ENCODE assay signal across 28 cellular contexts in genomic region chr11:105389952-105390351, GRCh38.
"Had no signal": no experiment of that assay in that cellular context is flagged by ENCODE, and none has a peak within 500 bp of the region (broad histone marks: within the 10 kb centered on the region; RNA-seq: fewer than 3 reads in every experiment).

No MANE protein-coding gene starts in this region.

- H3K9ac ChIP-seq: SK-N-SH had no signal

- H3K27me3 ChIP-seq: breast epithelium, SJCRH30 had no signal

- H3K4me3 Mint-ChIP-seq: activated CD8-positive, alpha-beta T cell treated with anti-CD3 and anti-CD28 coated beads, Interleukin-2, amount 10 ng/mL, durations not matched to agents 7 days and 5 days; activated naive CD8-positive, alpha-beta T cell treated with anti-CD3 and anti-CD28 coated beads, Interleukin-2, amount 10 ng/mL, durations not matched to agents 7 days and 5 days had no signal

- H3K9me3 ChIP-seq: breast epithelium, SJCRH30 had no signal

- H3K4me3 ChIP-seq: breast epithelium, K562, SJCRH30 had no signal

- H3K27me3 Mint-ChIP-seq: activated naive CD8-positive, alpha-beta T cell treated with anti-CD3 and anti-CD28 coated beads, Interleukin-2, amount 10 ng/mL, durations not matched to agents 7 days and 5 days had no signal

- H3K36me3 Mint-ChIP-seq: activated naive CD8-positive, alpha-beta T cell treated with anti-CD3 and anti-CD28 coated beads, Interleukin-2, amount 10 ng/mL, durations not matched to agents 7 days and 5 days had no signal

- H3K27ac ChIP-seq: breast epithelium, SJCRH30, WERI-Rb-1 had no signal

- H3K9me2 ChIP-seq: SK-N-SH had no signal

- ATAC-seq: activated CD4-positive, CD25-positive, alpha-beta regulatory T cell treated with anti-CD3 and anti-CD28 coated beads, Interleukin-2, amount 50 U/mL, for 24 hours; activated CD8-positive, alpha-beta T cell treated with anti-CD3 and anti-CD28 coated beads, Interleukin-2, amount 10 ng/mL, durations not matched to agents 7 days and 5 days; K562; Panc1; Right ventricle myocardium inferior had no signal

- H3K27ac Mint-ChIP-seq: activated CD8-positive, alpha-beta T cell treated with anti-CD3 and anti-CD28 coated beads, Interleukin-2, amount 10 ng/mL, durations not matched to agents 7 days and 5 days; activated naive CD8-positive, alpha-beta T cell treated with anti-CD3 and anti-CD28 coated beads, Interleukin-2, amount 10 ng/mL, durations not matched to agents 7 days and 5 days had no signal

- H3K4me1 Mint-ChIP-seq: activated naive CD8-positive, alpha-beta T cell treated with anti-CD3 and anti-CD28 coated beads, Interleukin-2, amount 10 ng/mL, durations not matched to agents 7 days and 5 days had no signal

- H3K36me3 ChIP-seq: breast epithelium, SJCRH30, WERI-Rb-1 had no signal

- H3K9me3 Mint-ChIP-seq: activated naive CD8-positive, alpha-beta T cell treated with anti-CD3 and anti-CD28 coated beads, Interleukin-2, amount 10 ng/mL, durations not matched to agents 7 days and 5 days had no signal

- H3K4me2 ChIP-seq: SK-N-SH had no signal

- FAIRE-seq: K562 had no signal

- DNase-seq: activated CD4-positive, alpha-beta T cell treated with anti-CD3 and anti-CD28 coated beads for 48 hours; activated CD4-positive, alpha-beta T cell treated with anti-CD3 and anti-CD28 coated beads, Interleukin-2, amount 50 U/mL, for 4 hours; activated CD8-positive, alpha-beta memory T cell treated with anti-CD3 and anti-CD28 coated beads, Interleukin-2, amount 50 U/mL, for 48 hours; activated CD8-positive, alpha-beta T cell treated with anti-CD3 and anti-CD28 coated beads, Interleukin-2, amount 10 ng/mL, durations not matched to agents 7 days and 5 days; activated naive CD4-positive, alpha-beta T cell treated with anti-CD3 and anti-CD28 coated beads, Interleukin-2, amount 50 U/mL, for 16 hours; activated naive CD8-positive, alpha-beta T cell treated with anti-CD3 and anti-CD28 coated beads, Interleukin-2, amount 10 ng/mL, durations not matched to agents 7 days and 5 days; activated T-cell treated with anti-CD3 and anti-CD28 coated beads, Interleukin-2, amount 50 U/mL, for 1 hour; aorta; caudate nucleus; Karpas-422; MM.1S; NCI-H1105; NCI-H1436; NCI-H187 treated with DMSO at 0.1 percent for 48 hours; NCI-H2171; NCI-H2227 treated with DMSO at 0.1 percent for 48 hours; NCI-H510A; NCI-H69; RPMI8226; SJCRH30; SK-N-SH; T-helper 1 cell; WERI-Rb-1 had no signal

- H3K4me1 ChIP-seq: breast epithelium, SJCRH30 had no signal
